In the genomic region with DNA sequence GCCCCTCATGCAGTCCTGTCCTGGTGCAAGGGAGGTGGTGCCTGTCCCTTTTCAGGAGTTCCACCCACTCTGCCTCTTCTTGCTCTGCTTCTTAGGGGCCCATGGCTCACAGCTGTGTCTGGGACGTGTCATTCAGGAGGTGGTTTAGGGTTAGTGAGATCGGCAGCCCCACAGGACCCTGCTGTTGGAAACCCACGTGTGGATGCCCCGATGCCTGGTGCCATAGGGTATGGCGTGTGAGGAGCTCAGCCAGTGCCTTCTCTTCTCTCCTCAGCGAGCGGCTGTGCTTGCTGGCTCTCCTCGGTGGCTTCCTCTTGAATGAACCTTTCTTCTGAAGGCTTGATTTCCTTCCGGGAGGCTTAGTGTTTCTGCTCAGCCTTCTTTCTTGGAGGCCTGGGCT, we compare ENCODE assay signal across 19 cellular contexts. TPM values are rescaled to one million over a fixed set of nuclear protein-coding genes. Genes with fewer than 3 reads are reported as not detected.
A peak's percentile ranks its signal among the peaks of the same experiment; 100 is the strongest.
DNase-seq lines count a peak whose midpoint lies in the region; ATAC-seq and TF ChIP-seq lines count a peak whose summit lies in the region.
"Had no signal": no experiment of that assay in that cellular context is flagged by ENCODE, and none has a peak within 500 bp of the region (broad histone marks: within the 10 kb centered on the region; RNA-seq: fewer than 3 reads in every experiment).

No MANE protein-coding gene starts in this region.

- H3K9me3 Mint-ChIP-seq in activated CD4-positive, alpha-beta T cell treated with anti-CD3 and anti-CD28 coated beads for 36 hours (ENCODE audit: low read depth), result no peaks in the 10 kb centered on the region
- H3K9me3 Mint-ChIP-seq in activated T-cell treated with anti-CD3 and anti-CD28 coated beads, Interleukin-2, amount 50 U/mL, for 4 hours, result no peaks in the 10 kb centered on the region
- H3K9me3 Mint-ChIP-seq in endodermal cell, result peaks cover 1% of the 10 kb centered on the region
- H3K9me3 Mint-ChIP-seq in stimulated activated memory B cell treated with anti-CD40 and anti-IgM and Interleukin-4, amounts not matched to agents 10 μg/mL and 1 μg/mL and 100 μg/mL, for 72 hours, result no peaks in the 10 kb centered on the region
- H3K9me3 Mint-ChIP-seq: naive B cell had no signal

- intact Hi-C loops in activated CD4-positive, alpha-beta T cell treated with anti-CD3 and anti-CD28 coated beads for 36 hours (cut with DNase I, micrococcal nuclease), result no loop called here

- peak overlapping the region; percentile 67 for H3K4me3 Mint-ChIP-seq in activated CD4-positive, alpha-beta T cell treated with anti-CD3 and anti-CD28 coated beads for 36 hours
- H3K4me3 Mint-ChIP-seq in activated T-cell treated with anti-CD3 and anti-CD28 coated beads, Interleukin-2, amount 50 U/mL, for 4 hours, result peak overlapping the region; percentile 68
- no peak overlapping the region for H3K4me3 Mint-ChIP-seq in endodermal cell
- no peak overlapping the region for H3K4me3 Mint-ChIP-seq in stimulated activated memory B cell treated with anti-CD40 and anti-IgM and Interleukin-4, amounts not matched to agents 10 μg/mL and 1 μg/mL and 100 μg/mL, for 72 hours

- 95 to 100% methylated on average over 4 to 9 of the region's 9 CpGs for WGBS in endodermal cell (ENCODE audit: insufficient coverage in 1 of 2, insufficient read length in 1 of 2), 2 experiments

- POLR2A ChIA-PET in activated CD4-positive, alpha-beta T cell treated with anti-CD3 and anti-CD28 coated beads for 36 hours (lab: Charles Lee), result no interaction called here

- peaks cover 74% of the 10 kb centered on the region for H3K4me1 Mint-ChIP-seq in activated CD4-positive, alpha-beta T cell treated with anti-CD3 and anti-CD28 coated beads for 36 hours
- H3K4me1 Mint-ChIP-seq in activated T-cell treated with anti-CD3 and anti-CD28 coated beads, Interleukin-2, amount 50 U/mL, for 4 hours (ENCODE audit: low read depth), result peaks cover 60% of the 10 kb centered on the region
- peaks cover 16% of the 10 kb centered on the region for H3K4me1 Mint-ChIP-seq in endodermal cell
- H3K4me1 Mint-ChIP-seq in stimulated activated memory B cell treated with anti-CD40 and anti-IgM and Interleukin-4, amounts not matched to agents 10 μg/mL and 1 μg/mL and 100 μg/mL, for 72 hours, result peaks cover 3% of the 10 kb centered on the region

- peak; percentile 50 for DNase-seq in activated CD4-positive, alpha-beta T cell treated with anti-CD3 and anti-CD28 coated beads for 36 hours
- no peak for DNase-seq in activated CD4-positive, alpha-beta T cell treated with anti-CD3 and anti-CD28 coated beads for 1 hour
- DNase-seq in activated T-cell treated with anti-CD3 and anti-CD28 coated beads, Interleukin-2, amount 50 U/mL, for 4 hours, result no peak
- peak; percentile 42 for DNase-seq in endodermal cell
- DNase-seq in WERI-Rb-1, result no peak
- no peak for DNase-seq in OCI-M2 (lab: John Stamatoyannopoulos, UW; ENCODE audit: unreplicated experiment)
- DNase-seq: amniotic stem cell, COR-L47, gastrocnemius medialis, naive B cell, NCI-H1436 treated with DMSO at 0.1 percent for 48 hours, NCI-H526 treated with DMSO at 0.1 percent for 48 hours, trophoblast cell had no signal

- H3K27me3 Mint-ChIP-seq in activated CD4-positive, alpha-beta T cell treated with anti-CD3 and anti-CD28 coated beads for 36 hours, result no peaks in the 10 kb centered on the region
- H3K27me3 Mint-ChIP-seq in activated T-cell treated with anti-CD3 and anti-CD28 coated beads, Interleukin-2, amount 50 U/mL, for 4 hours (ENCODE audit: low read depth), result peaks cover 2% of the 10 kb centered on the region
- peaks cover 2% of the 10 kb centered on the region for H3K27me3 Mint-ChIP-seq in endodermal cell (ENCODE audit: insufficient read depth)
- peaks cover 57% of the 10 kb centered on the region for H3K27me3 Mint-ChIP-seq in stimulated activated memory B cell treated with anti-CD40 and anti-IgM and Interleukin-4, amounts not matched to agents 10 μg/mL and 1 μg/mL and 100 μg/mL, for 72 hours

- no peaks in the 10 kb centered on the region for H3K27me3 ChIP-seq in endodermal cell (ENCODE audit: control insufficient read depth, insufficient read depth, low read length, poor library complexity, severe bottlenecking)
- H3K27me3 ChIP-seq in stomach smooth muscle (ENCODE audit: control insufficient read depth in 1 of 2, insufficient read depth in 2 of 2, low read length in 2 of 2), result no peaks in the 10 kb centered on the region
- no peaks in the 10 kb centered on the region for H3K27me3 ChIP-seq in WERI-Rb-1 (ENCODE audit: insufficient read depth, low read depth, severe bottlenecking)
- H3K27me3 ChIP-seq: dorsolateral prefrontal cortex, gastrocnemius medialis had no signal

- H3K9me3 ChIP-seq in endodermal cell (ENCODE audit: control insufficient read depth, low read length) (no peaks in the 10 kb centered on the region), stomach smooth muscle (ENCODE audit: control insufficient read depth in 2 of 2, low read length in 2 of 2) (no peaks in the 10 kb centered on the region), WERI-Rb-1 (ENCODE audit: severe bottlenecking) (no peaks in the 10 kb centered on the region)
- H3K9me3 ChIP-seq: gastrocnemius medialis had no signal

- H3K27ac ChIP-seq in endodermal cell (ENCODE audit: low read depth, low read length) (no peak overlapping the region), stomach smooth muscle (ENCODE audit: low read length) (peak overlapping the region; percentile 41), WERI-Rb-1 (no peak overlapping the region)
- H3K27ac ChIP-seq: gastrocnemius medialis, VCaP had no signal

- H3K36me3 ChIP-seq in endodermal cell (ENCODE audit: control insufficient read depth, insufficient read depth, low read length) (no peaks in the 10 kb centered on the region), stomach smooth muscle (ENCODE audit: control insufficient read depth in 2 of 2, insufficient read depth in 2 of 2, low read length in 2 of 2) (peaks cover 1 to 2% of the 10 kb centered on the region in 2 donors), WERI-Rb-1 (no peaks in the 10 kb centered on the region)
- H3K36me3 ChIP-seq: gastrocnemius medialis had no signal

- no peak overlapping the region for H3K4me3 ChIP-seq in endodermal cell (ENCODE audit: low read length)
- no peak overlapping the region for H3K4me3 ChIP-seq in stomach smooth muscle (ENCODE audit: low read length in 2 of 2)
- no peak overlapping the region for H3K4me3 ChIP-seq in WERI-Rb-1 (ENCODE audit: low read depth, low read length)
- H3K4me3 ChIP-seq: dorsolateral prefrontal cortex, gastrocnemius medialis had no signal

- ATAC-seq in activated CD4-positive, alpha-beta T cell treated with anti-CD3 and anti-CD28 coated beads for 36 hours, result peak; percentile 45
- peak; percentile 44 to 68 for ATAC-seq in activated T-cell treated with anti-CD3 and anti-CD28 coated beads, Interleukin-2, amount 50 U/mL, for 4 hours
- ATAC-seq in stimulated activated memory B cell treated with anti-CD40 and anti-IgM and Interleukin-4, amounts not matched to agents 10 μg/mL and 1 μg/mL and 100 μg/mL, for 72 hours, result no peak
- ATAC-seq: gastrocnemius medialis, HepG2, Right ventricle myocardium inferior had no signal

- CTCF ChIA-PET in activated CD4-positive, alpha-beta T cell treated with anti-CD3 and anti-CD28 coated beads for 36 hours (lab: Charles Lee), result interaction anchor here (0.6 to 1.2 kb wide), 2 partner anchors 13 to 58 kb away, joined by 3 to 4 read pairs; no protein-coding TSS in a partner anchor

- H3K36me3 Mint-ChIP-seq in activated CD4-positive, alpha-beta T cell treated with anti-CD3 and anti-CD28 coated beads for 36 hours (ENCODE audit: low read depth), result peaks cover 8% of the 10 kb centered on the region
- H3K36me3 Mint-ChIP-seq in activated T-cell treated with anti-CD3 and anti-CD28 coated beads, Interleukin-2, amount 50 U/mL, for 4 hours (ENCODE audit: insufficient read depth), result peaks cover 2% of the 10 kb centered on the region
- H3K36me3 Mint-ChIP-seq in endodermal cell (ENCODE audit: low read depth), result no peaks in the 10 kb centered on the region
- H3K36me3 Mint-ChIP-seq in stimulated activated memory B cell treated with anti-CD40 and anti-IgM and Interleukin-4, amounts not matched to agents 10 μg/mL and 1 μg/mL and 100 μg/mL, for 72 hours, result no peaks in the 10 kb centered on the region
- H3K36me3 Mint-ChIP-seq: naive B cell had no signal

- no peak overlapping the region for H3K9ac ChIP-seq in endodermal cell (ENCODE audit: extremely low read depth, low read length, poor library complexity, severe bottlenecking)
- no peak overlapping the region for H3K9ac ChIP-seq in stomach smooth muscle (ENCODE audit: low read length in 2 of 2)

- H3K4me1 ChIP-seq in endodermal cell (ENCODE audit: control insufficient read depth, insufficient read depth, low read length) (no peaks in the 10 kb centered on the region), stomach smooth muscle (ENCODE audit: control insufficient read depth, insufficient read depth, low read length) (peaks cover 55% of the 10 kb centered on the region)

- no peak for TF ChIP-seq CTCF in endodermal cell (conservative IDR thresholded peaks at IDR 0.05)
- no peak for TF ChIP-seq CTCF in WERI-Rb-1 (IDR thresholded peaks at IDR 0.05; ENCODE audit: low read depth, low read length)

- H3K27ac Mint-ChIP-seq in activated CD4-positive, alpha-beta T cell treated with anti-CD3 and anti-CD28 coated beads for 36 hours, result peak overlapping the region; percentile 81
- H3K27ac Mint-ChIP-seq in endodermal cell, result no peak overlapping the region
- H3K27ac Mint-ChIP-seq in stimulated activated memory B cell treated with anti-CD40 and anti-IgM and Interleukin-4, amounts not matched to agents 10 μg/mL and 1 μg/mL and 100 μg/mL, for 72 hours, result no peak overlapping the region

RNA-seq across cellular contexts. Expression of a gene that starts 55.2 kb away (rescaled TPM):
- total RNA-seq in activated CD4-positive, alpha-beta T cell treated with anti-CD3 and anti-CD28 coated beads for 36 hours, result 10 to 100 TPM; 29.3 to 32.2 TPM
- total RNA-seq in activated T-cell treated with anti-CD3 and anti-CD28 coated beads, Interleukin-2, amount 50 U/mL, for 4 hours, result 10 to 100 TPM; 17.5 to 20.4 (median 18.3) TPM
- 10 to 100 TPM; 14.9 to 15.1 TPM for total RNA-seq in endodermal cell
- polyA plus RNA-seq in endodermal cell (2013, experiment 1 of 2), result 22.2 TPM
- polyA plus RNA-seq in endodermal cell (2013, experiment 2 of 2), result 26.3 TPM

Comparison
In these comparisons a context has a peak if more than half of its experiments do, and no peak if none do; other contexts are left out.
1. DNase-seq: peak in activated CD4-positive, alpha-beta T cell treated with anti-CD3 and anti-CD28 coated beads for 36 hours (single experiment) and endodermal cell (single experiment); none in activated CD4-positive, alpha-beta T cell treated with anti-CD3 and anti-CD28 coated beads for 1 hour (single experiment), activated T-cell treated with anti-CD3 and anti-CD28 coated beads, Interleukin-2, amount 50 U/mL, for 4 hours (single experiment), WERI-Rb-1 (single experiment) and OCI-M2 (single experiment).
2. H3K4me3 Mint-ChIP-seq: peak in activated CD4-positive, alpha-beta T cell treated with anti-CD3 and anti-CD28 coated beads for 36 hours (single experiment) and activated T-cell treated with anti-CD3 and anti-CD28 coated beads, Interleukin-2, amount 50 U/mL, for 4 hours (single experiment); none in endodermal cell (single experiment) and stimulated activated memory B cell treated with anti-CD40 and anti-IgM and Interleukin-4, amounts not matched to agents 10 μg/mL and 1 μg/mL and 100 μg/mL, for 72 hours (single experiment).